Comparison of ENCODE assay signal across 8 cellular contexts in genomic region chr9:131670247-131670681, GRCh38.
DNase-seq lines count a peak whose midpoint lies in the region; ATAC-seq and TF ChIP-seq lines count a peak whose summit lies in the region.

No MANE protein-coding gene starts in this region.

- peaks cover 77% of the 10 kb centered on the region in 2 donors for H3K4me1 Mint-ChIP-seq in effector memory CD8-positive, alpha-beta T cell (ENCODE audit: low read depth in 2 of 2)
- H3K4me1 Mint-ChIP-seq in naive B cell: peaks cover 70 to 100% (median 95%) of the 10 kb centered on the region in 3 donors

- no peak for TF ChIP-seq CTCF in uterus (IDR thresholded peaks at IDR 0.05)

- DNase-seq in Right ventricle myocardium inferior (ENCODE audit: missing footprints) (peak; percentile 84), cardiac septum (ENCODE audit: low spot score) (no peak), naive B cell (no peak), uterus (peak; percentile 39 to 74), T-helper 9 cell (no peak)
- peak in 1 of 3 experiments; percentile 31 for DNase-seq in effector memory CD8-positive, alpha-beta T cell
- DNase-seq in stimulated activated CD4-positive, alpha-beta T cell treated with anti-CD3 and anti-CD28 coated beads, Interleukin-12 subunit alpha, Interleukin-12 subunit beta, amount 100 ng/mL, for 4 hours: no peak
- no peak for DNase-seq in stimulated activated CD4-positive, alpha-beta T cell treated with anti-CD3 and anti-CD28 coated beads, Interleukin-15, amount 100 ng/mL, for 24 hours

- intact Hi-C loops in Right ventricle myocardium inferior (cut with DNase I): loop anchor here (5.0 kb wide), 1 partner anchor 37 kb away; no protein-coding TSS in a partner anchor
- intact Hi-C loops in cardiac septum (cut with DNase I): loop anchor here (5.0 kb wide), 1 partner anchor 33 kb away; no protein-coding TSS in a partner anchor
- intact Hi-C loops in uterus (cut with DNase I; ENCODE audit: low total_unique reads): no loop called here

- H3K9me3 ChIP-seq in uterus: no peaks in the 10 kb centered on the region

- peaks cover 16 to 32% of the 10 kb centered on the region in 2 donors for H3K4me1 ChIP-seq in uterus

- H3K4me3 ChIP-seq in uterus: no peak overlapping the region

- peak overlapping the region; percentile 71 to 77 for H3K4me3 Mint-ChIP-seq in effector memory CD8-positive, alpha-beta T cell
- peak overlapping the region in 4 of 8 donors; percentile 9 to 76 (median 58) for H3K4me3 Mint-ChIP-seq in naive B cell

- H3K27me3 Mint-ChIP-seq in effector memory CD8-positive, alpha-beta T cell: no peaks in the 10 kb centered on the region
- H3K27me3 Mint-ChIP-seq in naive B cell: no peaks in the 10 kb centered on the region

- no peaks in the 10 kb centered on the region for H3K27me3 ChIP-seq in uterus

- peak overlapping the region; percentile 74 to 97 for H3K27ac ChIP-seq in uterus

- TF ChIP-seq POLR2A in uterus (IDR thresholded peaks at IDR 0.05): no peak

- no peaks in the 10 kb centered on the region for H3K9me3 Mint-ChIP-seq in effector memory CD8-positive, alpha-beta T cell
- no peaks in the 10 kb centered on the region for H3K9me3 Mint-ChIP-seq in naive B cell

- peaks cover 31% of the 10 kb centered on the region for H3K36me3 Mint-ChIP-seq in effector memory CD8-positive, alpha-beta T cell (ENCODE audit: insufficient read depth)
- no peaks in the 10 kb centered on the region for H3K36me3 Mint-ChIP-seq in naive B cell

- no peaks in the 10 kb centered on the region for H3K36me3 ChIP-seq in uterus

- H3K27ac Mint-ChIP-seq in effector memory CD8-positive, alpha-beta T cell: peak overlapping the region; percentile 99
- peak overlapping the region; percentile 16 to 99 (median 98) for H3K27ac Mint-ChIP-seq in naive B cell

- ATAC-seq in Right ventricle myocardium inferior (peak; percentile 52), naive B cell (ENCODE audit: low read depth in 2 of 2) (peak; percentile 13 to 21)
- peak; percentile 3 for ATAC-seq in effector memory CD8-positive, alpha-beta T cell (replicated peaks)

Comparison
In these comparisons a context has a peak if more than half of its experiments do, and no peak if none do; other contexts are left out.
1. DNase-seq: peak in Right ventricle myocardium inferior (single experiment) and uterus (2 of 2); none in cardiac septum (single experiment), naive B cell (single experiment), T-helper 9 cell (single experiment), stimulated activated CD4-positive, alpha-beta T cell treated with anti-CD3 and anti-CD28 coated beads, Interleukin-12 subunit alpha, Interleukin-12 subunit beta, amount 100 ng/mL, for 4 hours (single experiment) and stimulated activated CD4-positive, alpha-beta T cell treated with anti-CD3 and anti-CD28 coated beads, Interleukin-15, amount 100 ng/mL, for 24 hours (single experiment).
2. Peak in every context shown above with its lines, with median percentiles within 50 percentile points of each other: ATAC-seq.